Comparison of ENCODE assay signal across 16 cellular contexts in genomic region chr19:51546650-51547396, GRCh38. TPM values are rescaled to one million over a fixed set of nuclear protein-coding genes. Genes with fewer than 3 reads are reported as not detected.
DNase-seq lines count a peak whose midpoint lies in the region; ATAC-seq lines count a peak whose summit lies in the region.
"Had no signal": no experiment of that assay in that cellular context is flagged by ENCODE, and none has a peak within 500 bp of the region (broad histone marks: within the 10 kb centered on the region; RNA-seq: fewer than 3 reads in every experiment).

No MANE protein-coding gene starts in this region.

- peak overlapping the region; percentile 21 for H3K4ac ChIP-seq in trophoblast cell (ENCODE audit: low read depth, low read length)

- peaks cover 20% of the 10 kb centered on the region for H3K79me1 ChIP-seq in trophoblast cell (ENCODE audit: low read length)

- peak overlapping the region; percentile 64 for H3K27ac Mint-ChIP-seq in activated T-helper 2 cell treated with anti-CD3 and anti-CD28 coated beads, Interferon-gamma antibody, Interleukin-2, Interleukin-4, amounts not matched to agents 10 μg/mL and 5 μg/mL and 100 μg/mL, durations not matched to agents 14 hours and 24 hours and 36 hours

- H2BK5ac ChIP-seq in trophoblast cell (ENCODE audit: low read depth, low read length, poor library complexity) = peak overlapping the region; percentile 72

- H3K9me3 Mint-ChIP-seq in activated T-helper 2 cell treated with anti-CD3 and anti-CD28 coated beads, Interferon-gamma antibody, Interleukin-2, Interleukin-4, amounts not matched to agents 10 μg/mL and 5 μg/mL and 100 μg/mL, durations not matched to agents 14 hours and 24 hours and 36 hours = no peaks in the 10 kb centered on the region
- H3K9me3 Mint-ChIP-seq: central memory CD8-positive, alpha-beta T cell had no signal

- no peak overlapping the region for H3K9ac ChIP-seq in trophoblast cell (ENCODE audit: low read length)

- H3K18ac ChIP-seq in trophoblast cell (ENCODE audit: low read length) = peak overlapping the region; percentile 73

- peaks cover 58% of the 10 kb centered on the region for H3K4me1 Mint-ChIP-seq in activated T-helper 2 cell treated with anti-CD3 and anti-CD28 coated beads, Interferon-gamma antibody, Interleukin-2, Interleukin-4, amounts not matched to agents 10 μg/mL and 5 μg/mL and 100 μg/mL, durations not matched to agents 14 hours and 24 hours and 36 hours (ENCODE audit: low read depth)

- H3K4me3 Mint-ChIP-seq in activated T-helper 2 cell treated with anti-CD3 and anti-CD28 coated beads, Interferon-gamma antibody, Interleukin-2, Interleukin-4, amounts not matched to agents 10 μg/mL and 5 μg/mL and 100 μg/mL, durations not matched to agents 14 hours and 24 hours and 36 hours (ENCODE audit: low read depth) = peak overlapping the region; percentile 28
- H3K4me3 Mint-ChIP-seq: central memory CD8-positive, alpha-beta T cell; naive thymus-derived CD8-positive, alpha-beta T cell had no signal

- peak; percentile 21 to 53 for ATAC-seq in activated CD4-positive, CD25-positive, alpha-beta regulatory T cell treated with anti-CD3 and anti-CD28 coated beads, Interleukin-2, amount 50 U/mL, for 24 hours
- no peak for ATAC-seq in GM18517 (IDR thresholded peaks at IDR 0.05; ENCODE audit: unreplicated experiment)
- no peak for ATAC-seq in GM18873 (IDR thresholded peaks at IDR 0.05; ENCODE audit: low FRiP score, unreplicated experiment)
- ATAC-seq: A549; naive thymus-derived CD8-positive, alpha-beta T cell had no signal

- peaks cover 44% of the 10 kb centered on the region for H3K9me3 ChIP-seq in trophoblast cell (ENCODE audit: insufficient read depth, low read depth, low read length)
- H3K9me3 ChIP-seq: tibial artery had no signal

- DNase-seq in activated CD4-positive, CD25-positive, alpha-beta regulatory T cell treated with anti-CD3 and anti-CD28 coated beads, Interleukin-2, amount 50 U/mL, for 72 hours = no peak
- DNase-seq in M059J (ENCODE audit: low read depth) (peak; percentile 92), trophoblast cell (peak in 1 of 2 donors; percentile 40), C1 segment of cervical spinal cord (lab: John Stamatoyannopoulos, UW) (no peak)
- DNase-seq in activated T-helper 2 cell treated with anti-CD3 and anti-CD28 coated beads, Interferon-gamma antibody, Interleukin-2, Interleukin-4, amounts not matched to agents 10 μg/mL and 5 μg/mL and 100 μg/mL, durations not matched to agents 14 hours and 24 hours and 36 hours (ENCODE audit: low spot score) = no peak
- DNase-seq: naive thymus-derived CD8-positive, alpha-beta T cell; NCI-H1105 treated with DMSO at 0.1 percent for 48 hours; stimulated activated CD4-positive, alpha-beta T cell treated with anti-CD3 and anti-CD28 coated beads, Interleukin-2, amount 100 ng/mL, for 48 hours; tibial artery had no signal

- peaks cover 13 to 14% of the 10 kb centered on the region in 2 experiments for H3K4me1 ChIP-seq in trophoblast cell (ENCODE audit: control insufficient read depth in 1 of 2, insufficient read depth in 2 of 2, low read length in 2 of 2)
- H3K4me1 ChIP-seq: A549, tibial artery had no signal

- peak overlapping the region; percentile 79 for H2BK120ac ChIP-seq in trophoblast cell (ENCODE audit: insufficient read depth, low read length, poor library complexity)

- WGBS in trophoblast cell (ENCODE audit: extremely low coverage, insufficient coverage, insufficient read length) = no CpG with 5 or more reads among the region's 10 CpGs

- H4K12ac ChIP-seq in trophoblast cell (ENCODE audit: low read depth, low read length) = no peak overlapping the region

- no peak overlapping the region for H4K8ac ChIP-seq in trophoblast cell (ENCODE audit: low read depth, low read length)

- H3K27me3 Mint-ChIP-seq in activated T-helper 2 cell treated with anti-CD3 and anti-CD28 coated beads, Interferon-gamma antibody, Interleukin-2, Interleukin-4, amounts not matched to agents 10 μg/mL and 5 μg/mL and 100 μg/mL, durations not matched to agents 14 hours and 24 hours and 36 hours (ENCODE audit: low read depth) = peaks cover 9% of the 10 kb centered on the region

- H3K4me2 ChIP-seq in trophoblast cell (ENCODE audit: low read length) = no peak overlapping the region
- H3K4me2 ChIP-seq: A549 had no signal

- H3K23ac ChIP-seq in trophoblast cell (ENCODE audit: low read length) = no peak overlapping the region

- H3K79me2 ChIP-seq in trophoblast cell (ENCODE audit: control insufficient read depth, insufficient read depth, low read length, poor library complexity) = no peaks in the 10 kb centered on the region

- peak overlapping the region; percentile 56 for H2BK12ac ChIP-seq in trophoblast cell (ENCODE audit: low read length)

- no peaks in the 10 kb centered on the region for H3K27me3 ChIP-seq in trophoblast cell (ENCODE audit: insufficient read depth, low read length)

- intact Hi-C loops in activated T-helper 2 cell treated with anti-CD3 and anti-CD28 coated beads, Interferon-gamma antibody, Interleukin-2, Interleukin-4, amounts not matched to agents 10 μg/mL and 5 μg/mL and 100 μg/mL, durations not matched to agents 14 hours and 24 hours and 36 hours (cut with micrococcal nuclease) = loop anchor here (1.0 to 2.0 kb wide), 6 partner anchors 24 to 106 kb away; partner anchors contain the start of gene ZNF175

- H4K91ac ChIP-seq in trophoblast cell (ENCODE audit: low read depth, low read length) = peak overlapping the region; percentile 94

- peak overlapping the region; percentile 86 for H3K27ac ChIP-seq in trophoblast cell (ENCODE audit: low read depth, low read length)
- H3K27ac ChIP-seq: A549, tibial artery had no signal

- H3K4me3 ChIP-seq in trophoblast cell (ENCODE audit: low read depth, low read length) = no peak overlapping the region
- H3K4me3 ChIP-seq: A549, tibial artery had no signal

- H3K36me3 ChIP-seq in trophoblast cell (ENCODE audit: control insufficient read depth in 1 of 2, insufficient read depth in 2 of 2, low read length in 2 of 2) = no peaks in the 10 kb centered on the region
- H3K36me3 ChIP-seq: tibial artery had no signal

- H3K14ac ChIP-seq in trophoblast cell (ENCODE audit: low read length) = peak overlapping the region; percentile 0

- no peak overlapping the region for H2AFZ ChIP-seq in trophoblast cell (ENCODE audit: insufficient read depth, low read length, poor library complexity)

- H2AK5ac ChIP-seq in trophoblast cell (ENCODE audit: low read length) = peak overlapping the region; percentile 67

- H3K36me3 Mint-ChIP-seq in activated T-helper 2 cell treated with anti-CD3 and anti-CD28 coated beads, Interferon-gamma antibody, Interleukin-2, Interleukin-4, amounts not matched to agents 10 μg/mL and 5 μg/mL and 100 μg/mL, durations not matched to agents 14 hours and 24 hours and 36 hours (ENCODE audit: low read depth) = no peaks in the 10 kb centered on the region

RNA-seq across cellular contexts. Expression of gene SIGLEC6, which starts 15.4 kb away (rescaled TPM):
- total RNA-seq in M059J (2014; rRNA removed; shearing (Covaris generic)) = not detected in 2 replicates
- total RNA-seq in activated T-helper 2 cell treated with anti-CD3 and anti-CD28 coated beads, Interferon-gamma antibody, Interleukin-2, Interleukin-4, amounts not matched to agents 10 μg/mL and 5 μg/mL and 100 μg/mL, durations not matched to agents 14 hours and 24 hours and 36 hours = 1.2 and 1.7 TPM in 2 replicates
- polyA plus RNA-seq in trophoblast cell (2013) = 22.1 and 24.5 TPM in 2 replicates
- total RNA-seq: activated CD8-positive, alpha-beta memory T cell treated with anti-CD3 and anti-CD28 coated beads for 36 hours; frontal cortex had no signal
- polyA plus RNA-seq: A549; naive thymus-derived CD8-positive, alpha-beta T cell had no signal

RNA-seq across cellular contexts. Expression of gene ZNF175, which starts 24.3 kb away (rescaled TPM):
- 4.5 and 7.1 TPM in 2 replicates for total RNA-seq in M059J (2014; rRNA removed; shearing (Covaris generic))
- 11.0 and 13.4 TPM in 2 replicates for total RNA-seq in activated T-helper 2 cell treated with anti-CD3 and anti-CD28 coated beads, Interferon-gamma antibody, Interleukin-2, Interleukin-4, amounts not matched to agents 10 μg/mL and 5 μg/mL and 100 μg/mL, durations not matched to agents 14 hours and 24 hours and 36 hours
- polyA plus RNA-seq in trophoblast cell (2013) = 9.4 and 9.7 TPM in 2 replicates

RNA-seq across cellular contexts. Expression of gene SIGLEC12, which starts 45.2 kb away (rescaled TPM):
- total RNA-seq in M059J (2014; rRNA removed; shearing (Covaris generic)) = not detected in 2 replicates
- 4.5 and 4.6 TPM in 2 replicates for total RNA-seq in activated T-helper 2 cell treated with anti-CD3 and anti-CD28 coated beads, Interferon-gamma antibody, Interleukin-2, Interleukin-4, amounts not matched to agents 10 μg/mL and 5 μg/mL and 100 μg/mL, durations not matched to agents 14 hours and 24 hours and 36 hours
- polyA plus RNA-seq in trophoblast cell (2013) = not detected in 2 replicates
- total RNA-seq: frontal cortex; naive thymus-derived CD8-positive, alpha-beta T cell had no signal
- polyA plus RNA-seq: A549 had no signal

Comparison
In these comparisons a context has a peak if more than half of its experiments do, and no peak if none do; other contexts are left out.
1. ATAC-seq: peak in activated CD4-positive, CD25-positive, alpha-beta regulatory T cell treated with anti-CD3 and anti-CD28 coated beads, Interleukin-2, amount 50 U/mL, for 24 hours (2 of 2); none in GM18517 (single experiment) and GM18873 (single experiment).